In the genomic region with DNA sequence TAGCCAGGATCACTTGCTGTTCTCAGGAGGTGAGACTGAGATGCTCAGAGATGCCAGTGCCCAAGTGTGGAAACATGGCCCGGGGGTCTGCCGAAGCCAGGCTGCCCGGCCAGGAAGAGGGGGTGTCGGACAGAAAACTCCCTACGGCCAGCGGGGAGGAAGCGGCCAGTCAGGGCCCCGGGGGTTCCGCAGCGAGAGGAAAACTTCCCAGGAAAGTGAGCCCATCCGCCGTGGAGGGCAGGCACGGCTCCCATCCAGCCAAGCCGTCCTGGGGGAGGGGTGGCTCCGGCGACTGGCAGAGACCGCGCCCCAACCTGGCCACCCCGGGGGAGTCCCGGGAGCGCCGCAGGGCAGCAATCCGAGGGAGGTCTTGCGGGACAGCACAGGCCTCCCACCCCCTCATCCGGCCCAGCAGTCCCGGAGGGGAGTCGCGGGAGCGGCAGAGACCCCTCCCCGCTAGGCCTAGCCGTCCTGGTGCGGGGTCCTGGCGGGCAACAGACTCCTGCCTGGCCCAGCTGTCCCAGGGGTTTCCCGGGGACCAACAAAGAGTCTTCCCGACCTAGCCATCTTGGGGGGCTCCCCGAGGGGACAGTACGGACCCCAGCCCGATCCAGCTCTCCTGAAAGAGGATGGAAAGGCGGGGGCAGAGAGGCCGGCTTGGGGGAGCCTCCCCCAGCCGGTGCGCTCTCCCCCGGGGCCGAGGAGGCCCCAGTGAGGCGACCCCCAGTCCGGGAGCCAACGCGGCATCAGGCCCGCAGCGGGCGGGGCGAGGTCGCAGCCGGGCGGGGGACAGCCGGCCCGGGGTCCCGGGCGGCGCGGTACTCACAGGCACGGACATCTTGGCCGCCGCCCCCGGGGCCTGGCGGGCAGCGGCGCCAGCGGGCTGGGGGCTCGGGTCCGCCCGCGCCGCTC, we compare ENCODE assay signal across 1 cellular context.
TF ChIP-seq lines count a peak whose summit lies in the region.

No MANE protein-coding gene starts in this region.

TF ChIP-seq in HEK293, 187 proteins besides CTCF, POLR2A, EP300 and RAD21 (continued from another document and continues in another):
- TF ChIP-seq ZBTB10 (tag by site-specific recombination; IDR thresholded peaks at IDR 0.05) (peak; percentile 63; the same call in 1 of the 2 replicates), ZNF138 (tag by site-specific recombination; IDR thresholded peaks at IDR 0.05; ENCODE audit: borderline replicate concordance) (no peak), ZNF658 (tag by site-specific recombination; IDR thresholded peaks at IDR 0.05) (no peak), ZNF529 (tag by site-specific recombination; IDR thresholded peaks at IDR 0.05; ENCODE audit: insufficient replicate concordance) (no peak), ZNF239 (tag by site-specific recombination; IDR thresholded peaks at IDR 0.05) (no peak), ZNF626 (tag by site-specific recombination; IDR thresholded peaks at IDR 0.05) (no peak), KLF8 (tag by site-specific recombination; IDR thresholded peaks at IDR 0.05) (no peak), ZNF184 (tag by site-specific recombination; IDR thresholded peaks at IDR 0.05) (no peak), ZNF692 (tag by site-specific recombination; IDR thresholded peaks at IDR 0.05) (0 out of 2 replicates have a peak, but pooled peaks have one; percentile 18), ZNF548 (tag by site-specific recombination; IDR thresholded peaks at IDR 0.05) (no peak), HOXD13 (CRISPR knock-in tag; IDR thresholded peaks at IDR 0.05; ENCODE audit: borderline replicate concordance) (no peak), FEZF1 (tag by site-specific recombination; IDR thresholded peaks at IDR 0.05) (no peak), ZNF514 (tag by site-specific recombination; IDR thresholded peaks at IDR 0.05) (no peak), ZNF544 (tag by site-specific recombination; IDR thresholded peaks at IDR 0.05) (no peak), ZNF416 (tag by site-specific recombination; IDR thresholded peaks at IDR 0.05) (no peak), ZNF266 (tag by site-specific recombination; IDR thresholded peaks at IDR 0.05; ENCODE audit: low read depth) (no peak), ZNF433 (tag by site-specific recombination; IDR thresholded peaks at IDR 0.05; ENCODE audit: low read depth) (no peak), ZNF777 (tag by site-specific recombination; IDR thresholded peaks at IDR 0.05; ENCODE audit: borderline replicate concordance) (no peak), ZNF549 (tag by site-specific recombination; IDR thresholded peaks at IDR 0.05) (no peak), ZNF621 (tag by site-specific recombination; IDR thresholded peaks at IDR 0.05) (no peak), TRIM28 (IDR thresholded peaks at IDR 0.05; ENCODE audit: borderline replicate concordance, low read length) (no peak), ZNF37A (tag by site-specific recombination; IDR thresholded peaks at IDR 0.05) (no peak), ZBTB1 (tag by site-specific recombination; IDR thresholded peaks at IDR 0.05) (no peak), ZNF521 (tag by site-specific recombination; IDR thresholded peaks at IDR 0.05) (no peak), ZEB2 (tag by site-specific recombination; IDR thresholded peaks at IDR 0.05) (no peak), ZNF785 (tag by site-specific recombination; IDR thresholded peaks at IDR 0.05) (no peak), ZFP41 (tag by site-specific recombination; IDR thresholded peaks at IDR 0.05; ENCODE audit: borderline replicate concordance) (no peak), EGR2 (tag by site-specific recombination; IDR thresholded peaks at IDR 0.05; ENCODE audit: low read depth) (no peak), RBAK (tag by site-specific recombination; IDR thresholded peaks at IDR 0.05) (no peak), ZSCAN16 (tag by site-specific recombination; IDR thresholded peaks at IDR 0.05) (no peak), ZNF707 (tag by site-specific recombination; IDR thresholded peaks at IDR 0.05) (no peak), GLIS1 (tag by site-specific recombination; IDR thresholded peaks at IDR 0.05) (peak; percentile 93), ZBTB17 (tag by site-specific recombination; IDR thresholded peaks at IDR 0.05) (no peak), ZNF670 (tag by site-specific recombination; IDR thresholded peaks at IDR 0.05; ENCODE audit: low read depth) (no peak), ZNF223 (tag by site-specific recombination; IDR thresholded peaks at IDR 0.05) (no peak), ZNF350 (tag by site-specific recombination; IDR thresholded peaks at IDR 0.05) (no peak), ZNF302 (tag by site-specific recombination; IDR thresholded peaks at IDR 0.05; ENCODE audit: low read depth) (no peak), GFI1B (tag by site-specific recombination; IDR thresholded peaks at IDR 0.05) (no peak), ZNF335 (tag by site-specific recombination; conservative IDR thresholded peaks at IDR 0.05) (peak; percentile 66), ZBTB26 (tag by site-specific recombination; optimal IDR thresholded peaks at IDR 0.05) (peak; percentile 22), ZNF202 (tag by site-specific recombination; IDR thresholded peaks at IDR 0.05; ENCODE audit: borderline replicate concordance) (no peak), ZSCAN23 (tag by site-specific recombination; IDR thresholded peaks at IDR 0.05) (no peak), ZNF600 (tag by site-specific recombination; IDR thresholded peaks at IDR 0.05) (no peak), BCL11A (tag by site-specific recombination; IDR thresholded peaks at IDR 0.05; ENCODE audit: low read depth) (0 out of 2 replicates have a peak, but pooled peaks have one; percentile 23), YY1 (tag by site-specific recombination; IDR thresholded peaks at IDR 0.05) (no peak), ZNF19 (tag by site-specific recombination; IDR thresholded peaks at IDR 0.05; ENCODE audit: low read depth) (no peak)
- TF ChIP-seq, protein P1, sequence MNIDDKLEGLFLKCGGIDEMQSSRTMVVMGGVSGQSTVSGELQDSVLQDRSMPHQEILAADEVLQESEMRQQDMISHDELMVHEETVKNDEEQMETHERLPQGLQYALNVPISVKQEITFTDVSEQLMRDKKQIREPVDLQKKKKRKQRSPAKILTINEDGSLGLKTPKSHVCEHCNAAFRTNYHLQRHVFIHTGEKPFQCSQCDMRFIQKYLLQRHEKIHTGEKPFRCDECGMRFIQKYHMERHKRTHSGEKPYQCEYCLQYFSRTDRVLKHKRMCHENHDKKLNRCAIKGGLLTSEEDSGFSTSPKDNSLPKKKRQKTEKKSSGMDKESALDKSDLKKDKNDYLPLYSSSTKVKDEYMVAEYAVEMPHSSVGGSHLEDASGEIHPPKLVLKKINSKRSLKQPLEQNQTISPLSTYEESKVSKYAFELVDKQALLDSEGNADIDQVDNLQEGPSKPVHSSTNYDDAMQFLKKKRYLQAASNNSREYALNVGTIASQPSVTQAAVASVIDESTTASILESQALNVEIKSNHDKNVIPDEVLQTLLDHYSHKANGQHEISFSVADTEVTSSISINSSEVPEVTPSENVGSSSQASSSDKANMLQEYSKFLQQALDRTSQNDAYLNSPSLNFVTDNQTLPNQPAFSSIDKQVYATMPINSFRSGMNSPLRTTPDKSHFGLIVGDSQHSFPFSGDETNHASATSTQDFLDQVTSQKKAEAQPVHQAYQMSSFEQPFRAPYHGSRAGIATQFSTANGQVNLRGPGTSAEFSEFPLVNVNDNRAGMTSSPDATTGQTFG (tag by site-specific recombination; IDR thresholded peaks at IDR 0.05; ENCODE audit: borderline replicate concordance) = no peak
- TF ChIP-seq, protein P2, sequence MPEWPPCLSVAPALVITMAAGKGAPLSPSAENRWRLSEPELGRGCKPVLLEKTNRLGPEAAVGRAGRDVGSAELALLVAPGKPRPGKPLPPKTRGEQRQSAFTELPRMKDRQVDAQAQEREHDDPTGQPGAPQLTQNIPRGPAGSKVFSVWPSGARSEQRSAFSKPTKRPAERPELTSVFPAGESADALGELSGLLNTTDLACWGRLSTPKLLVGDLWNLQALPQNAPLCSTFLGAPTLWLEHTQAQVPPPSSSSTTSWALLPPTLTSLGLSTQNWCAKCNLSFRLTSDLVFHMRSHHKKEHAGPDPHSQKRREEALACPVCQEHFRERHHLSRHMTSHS (tag by site-specific recombination; IDR thresholded peaks at IDR 0.05) = no peak
- TF ChIP-seq, protein P3, sequence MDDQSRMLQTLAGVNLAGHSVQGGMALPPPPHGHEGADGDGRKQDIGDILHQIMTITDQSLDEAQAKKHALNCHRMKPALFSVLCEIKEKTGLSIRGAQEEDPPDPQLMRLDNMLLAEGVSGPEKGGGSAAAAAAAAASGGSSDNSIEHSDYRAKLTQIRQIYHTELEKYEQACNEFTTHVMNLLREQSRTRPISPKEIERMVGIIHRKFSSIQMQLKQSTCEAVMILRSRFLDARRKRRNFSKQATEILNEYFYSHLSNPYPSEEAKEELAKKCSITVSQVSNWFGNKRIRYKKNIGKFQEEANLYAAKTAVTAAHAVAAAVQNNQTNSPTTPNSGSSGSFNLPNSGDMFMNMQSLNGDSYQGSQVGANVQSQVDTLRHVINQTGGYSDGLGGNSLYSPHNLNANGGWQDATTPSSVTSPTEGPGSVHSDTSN (CRISPR knock-in tag; IDR thresholded peaks at IDR 0.05) = no peak
- TF ChIP-seq, protein P4, sequence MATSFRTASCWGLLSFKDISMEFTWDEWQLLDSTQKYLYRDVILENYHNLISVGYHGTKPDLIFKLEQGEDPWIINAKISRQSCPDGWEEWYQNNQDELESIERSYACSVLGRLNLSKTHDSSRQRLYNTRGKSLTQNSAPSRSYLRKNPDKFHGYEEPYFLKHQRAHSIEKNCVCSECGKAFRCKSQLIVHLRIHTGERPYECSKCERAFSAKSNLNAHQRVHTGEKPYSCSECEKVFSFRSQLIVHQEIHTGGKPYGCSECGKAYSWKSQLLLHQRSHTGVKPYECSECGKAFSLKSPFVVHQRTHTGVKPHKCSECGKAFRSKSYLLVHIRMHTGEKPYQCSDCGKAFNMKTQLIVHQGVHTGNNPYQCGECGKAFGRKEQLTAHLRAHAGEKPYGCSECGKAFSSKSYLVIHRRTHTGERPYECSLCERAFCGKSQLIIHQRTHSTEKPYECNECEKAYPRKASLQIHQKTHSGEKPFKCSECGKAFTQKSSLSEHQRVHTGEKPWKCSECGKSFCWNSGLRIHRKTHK (tag by site-specific recombination; IDR thresholded peaks at IDR 0.05) = no peak
- TF ChIP-seq, protein P5, sequence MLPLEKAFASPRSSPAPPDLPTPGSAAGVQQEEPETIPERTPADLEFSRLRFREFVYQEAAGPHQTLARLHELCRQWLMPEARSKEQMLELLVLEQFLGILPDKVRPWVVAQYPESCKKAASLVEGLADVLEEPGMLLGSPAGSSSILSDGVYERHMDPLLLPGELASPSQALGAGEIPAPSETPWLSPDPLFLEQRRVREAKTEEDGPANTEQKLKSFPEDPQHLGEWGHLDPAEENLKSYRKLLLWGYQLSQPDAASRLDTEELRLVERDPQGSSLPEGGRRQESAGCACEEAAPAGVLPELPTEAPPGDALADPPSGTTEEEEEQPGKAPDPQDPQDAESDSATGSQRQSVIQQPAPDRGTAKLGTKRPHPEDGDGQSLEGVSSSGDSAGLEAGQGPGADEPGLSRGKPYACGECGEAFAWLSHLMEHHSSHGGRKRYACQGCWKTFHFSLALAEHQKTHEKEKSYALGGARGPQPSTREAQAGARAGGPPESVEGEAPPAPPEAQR (tag by site-specific recombination; IDR thresholded peaks at IDR 0.05) = no peak
- TF ChIP-seq, protein P6, sequence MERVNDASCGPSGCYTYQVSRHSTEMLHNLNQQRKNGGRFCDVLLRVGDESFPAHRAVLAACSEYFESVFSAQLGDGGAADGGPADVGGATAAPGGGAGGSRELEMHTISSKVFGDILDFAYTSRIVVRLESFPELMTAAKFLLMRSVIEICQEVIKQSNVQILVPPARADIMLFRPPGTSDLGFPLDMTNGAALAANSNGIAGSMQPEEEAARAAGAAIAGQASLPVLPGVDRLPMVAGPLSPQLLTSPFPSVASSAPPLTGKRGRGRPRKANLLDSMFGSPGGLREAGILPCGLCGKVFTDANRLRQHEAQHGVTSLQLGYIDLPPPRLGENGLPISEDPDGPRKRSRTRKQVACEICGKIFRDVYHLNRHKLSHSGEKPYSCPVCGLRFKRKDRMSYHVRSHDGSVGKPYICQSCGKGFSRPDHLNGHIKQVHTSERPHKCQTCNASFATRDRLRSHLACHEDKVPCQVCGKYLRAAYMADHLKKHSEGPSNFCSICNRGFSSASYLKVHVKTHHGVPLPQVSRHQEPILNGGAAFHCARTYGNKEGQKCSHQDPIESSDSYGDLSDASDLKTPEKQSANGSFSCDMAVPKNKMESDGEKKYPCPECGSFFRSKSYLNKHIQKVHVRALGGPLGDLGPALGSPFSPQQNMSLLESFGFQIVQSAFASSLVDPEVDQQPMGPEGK (tag by site-specific recombination; IDR thresholded peaks at IDR 0.05) = peak; percentile 76
